8 cellular contexts compared by ENCODE assay signal in the genomic region with DNA sequence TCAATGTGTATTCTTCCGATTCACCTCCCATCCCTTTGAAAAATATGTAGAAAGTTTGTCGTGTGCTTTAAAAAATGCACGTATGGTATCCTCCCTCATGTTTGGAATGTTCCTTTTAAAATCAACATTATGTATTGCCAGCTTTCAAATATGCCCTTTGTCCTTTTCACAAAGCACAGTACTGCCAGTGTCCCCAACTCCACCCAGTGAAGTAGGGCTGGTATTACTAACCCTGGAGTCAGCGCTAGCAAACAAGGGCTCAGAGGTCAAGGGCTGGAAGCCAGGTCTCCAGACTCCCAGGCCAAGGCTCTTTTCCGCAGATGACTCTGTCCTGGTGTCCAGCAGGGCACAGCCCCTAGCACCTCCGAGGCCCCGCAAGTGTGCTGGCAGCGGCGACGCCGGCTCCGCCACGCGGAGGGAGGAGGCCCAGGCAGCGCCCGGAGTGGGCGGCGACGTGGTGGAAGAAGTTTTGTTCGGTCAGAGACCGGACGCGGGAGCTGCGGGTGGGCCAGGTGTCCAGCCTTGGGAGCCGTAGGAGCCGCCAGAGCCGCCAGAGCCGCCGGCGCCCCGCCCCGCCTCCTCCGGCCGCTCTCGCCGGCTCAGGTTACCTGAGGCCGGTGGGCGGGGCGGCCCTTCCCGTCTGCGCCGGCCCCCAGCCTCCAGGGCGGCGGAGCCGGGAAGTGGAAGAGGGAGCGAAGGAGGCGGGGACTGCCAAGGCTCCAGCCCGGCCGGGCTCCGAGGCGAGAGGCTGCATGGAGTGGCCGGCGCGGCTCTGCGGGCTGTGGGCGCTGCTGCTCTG. TPM values are rescaled to one million over a fixed set of nuclear protein-coding genes. Genes with fewer than 3 reads are reported as not detected.
A peak's percentile ranks its signal among the peaks of the same experiment; 100 is the strongest.
DNase-seq lines count a peak whose midpoint lies in the region; ATAC-seq, FAIRE-seq and TF ChIP-seq lines count a peak whose summit lies in the region.

TSS of gene IL13RA1 (plus strand) at position 720 of the 799 bp plus-strand sequence. CDS start at position 753, 33 bp downstream.

- intact Hi-C loops in cardiac septum (cut with DNase I) (no loop called here), pancreas (cut with DNase I) (no loop called here), OCI-LY7 (cut with micrococcal nuclease; ENCODE audit: unreplicated experiment) (no loop called here)

- no peak within 1 kb of the TSS for H2AFZ ChIP-seq in OCI-LY7 (ENCODE audit: low read length)

- H3K9me3 ChIP-seq in pancreas (no peaks in the 10 kb centered on the region), OCI-LY7 (ENCODE audit: low read length) (no peaks in the 10 kb centered on the region)

- TF ChIP-seq CTCF in pancreas (IDR thresholded peaks at IDR 0.05) (no peak), OCI-LY7 (conservative IDR thresholded peaks at IDR 0.05; ENCODE audit: low read length) (no peak)

- ATAC-seq in GM19324 (IDR thresholded peaks at IDR 0.05; ENCODE audit: low FRiP score, unreplicated experiment), result peak; percentile 56
- ATAC-seq in pancreas, result peak; percentile 89 to 94 (median 94)

- H4K20me1 ChIP-seq in OCI-LY7 (ENCODE audit: insufficient read depth, low read length), result no peaks in the 10 kb centered on the region

- H3K27ac ChIP-seq in pancreas (peak within 1 kb of the TSS; percentile 85 to 91 (median 90)), OCI-LY7 (ENCODE audit: low read depth, low read length, poor library complexity, severe bottlenecking) (no peak within 1 kb of the TSS)

- no peaks in the 10 kb centered on the region for H3K4me1 ChIP-seq in pancreas
- no peaks in the 10 kb centered on the region for H3K4me1 ChIP-seq in OCI-LY7 (ENCODE audit: insufficient read depth, low read length, poor library complexity, severe bottlenecking)

- peak; percentile 89 for DNase-seq in AG20443 (ENCODE audit: low spot score)
- DNase-seq in HT1080 (ENCODE audit: low read depth), result peak; percentile 89
- peak; percentile 33 for DNase-seq in NOMO-1 treated with DMSO at 0.1 percent for 48 hours (lab: John Stamatoyannopoulos, UW; ENCODE audit: unreplicated experiment)
- DNase-seq in amniotic epithelial cell (ENCODE audit: low read depth), result peak; percentile 73
- DNase-seq in cardiac septum (ENCODE audit: low spot score), result peak; percentile 92
- peak; percentile 77 to 89 (median 87) for DNase-seq in pancreas
- DNase-seq in OCI-LY7 (ENCODE audit: low spot score), result no peak

- H3K4me2 ChIP-seq in OCI-LY7 (ENCODE audit: low read length), result no peak within 1 kb of the TSS

- FAIRE-seq in pancreas (lab: Jason Lieb, UNC), result peak; percentile 72

- H3K27me3 ChIP-seq in pancreas, result no peaks in the 10 kb centered on the region

- BruUV-seq in OCI-LY7 (replicated peaks; lab: Mats Ljungman, UMichigan), result no TSS peak

- no peaks in the 10 kb centered on the region for H3K9me2 ChIP-seq in OCI-LY7 (ENCODE audit: insufficient read depth, low read length)

- H3K4me3 ChIP-seq in pancreas (peak within 1 kb of the TSS; percentile 40 to 70 (median 68)), OCI-LY7 (ENCODE audit: low read depth, low read length, poor library complexity, severe bottlenecking) (no peak within 1 kb of the TSS)

- CTCF ChIA-PET in OCI-LY7 (lab: Charles Lee; ENCODE audit: unreplicated experiment), result no interaction called here

- 1 to 36% methylated on average over 47 to 56 of the region's 56 CpGs for WGBS in pancreas, 2 donors

- POLR2A ChIA-PET in OCI-LY7 (lab: Charles Lee), result no interaction called here

- no peaks in the 10 kb centered on the region for H3K79me2 ChIP-seq in OCI-LY7 (ENCODE audit: insufficient read depth, low read depth, low read length)

- H3K36me3 ChIP-seq in pancreas (no peaks in the 10 kb centered on the region), OCI-LY7 (ENCODE audit: insufficient read depth, low read length) (no peaks in the 10 kb centered on the region)

RNA-seq across cellular contexts. Expression of gene IL13RA1, which starts in this region (rescaled TPM):
- total RNA-seq in HT1080 (2014; rRNA removed; shearing (Covaris generic)), result 27.3 and 29.3 TPM in 2 replicates
- polyA plus RNA-seq in HT1080 (2015; cell fraction: cytosol; rRNA removed), result 32.7 and 40.4 TPM in 2 replicates
- 19.0 and 21.9 TPM in 2 replicates for polyA plus RNA-seq in HT1080 (2015; cell fraction: nucleus; rRNA removed)
- 20.7 TPM for total RNA-seq in cardiac septum
- 10 to 100 TPM; 13.9 to 46.8 (median 23.3) TPM for total RNA-seq in pancreas
- 10 to 100 TPM in 1 of 2 donors, 1 to 10 TPM in 1; 9.2 to 12.9 TPM for polyA plus RNA-seq in pancreas
- total RNA-seq in OCI-LY7 (2014; rRNA removed; shearing (Covaris generic)), result not detected in 2 replicates
- not detected in 2 replicates for total RNA-seq in OCI-LY7 (2022)

Comparison
In these comparisons a context has a peak if more than half of its experiments do, and no peak if none do; other contexts are left out.
1. RNA of gene IL13RA1 (total RNA-seq): 27.3 to 29.3 TPM in HT1080, 13.9 to 46.8 TPM in pancreas and 20.7 TPM in cardiac septum (single experiment); not detected in OCI-LY7; every median in the first group is over 10 times any median in the second.